In the genomic region with DNA sequence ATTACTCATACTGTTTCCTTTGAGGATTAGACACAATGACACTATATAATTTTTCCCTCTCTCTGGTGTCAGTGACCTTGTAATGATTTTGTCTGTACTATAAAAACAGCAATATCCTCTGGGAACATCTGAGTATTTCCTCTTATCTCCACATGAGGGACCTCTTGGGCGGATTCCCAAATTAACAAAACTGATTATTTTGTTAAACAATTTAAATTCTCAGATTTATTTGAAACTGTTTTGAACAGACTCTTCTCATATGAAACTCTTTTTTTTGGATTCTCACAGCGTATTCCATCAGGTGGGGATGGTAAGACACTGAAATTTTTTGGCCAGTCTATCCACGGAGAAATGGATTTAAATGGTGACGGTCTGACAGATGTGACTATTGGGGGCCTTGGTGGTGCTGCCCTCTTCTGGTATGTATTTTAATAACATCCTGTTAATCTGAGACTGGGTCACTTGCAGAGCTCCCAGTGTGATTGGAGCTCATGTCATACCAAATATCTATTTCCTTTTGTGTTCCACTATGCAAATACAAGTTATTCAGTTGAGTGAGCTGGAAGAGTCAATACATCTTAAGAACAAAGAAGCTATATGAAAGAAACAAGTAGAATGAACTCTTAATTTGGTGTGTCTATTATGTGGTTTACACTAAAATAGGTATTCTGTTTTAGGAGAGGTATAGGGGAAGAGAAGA, we compare ENCODE assay signal across 8 cellular contexts.
DNase-seq lines count a peak whose midpoint lies in the region; ATAC-seq, FAIRE-seq and TF ChIP-seq lines count a peak whose summit lies in the region.

No MANE protein-coding gene starts in this region.

- TF ChIP-seq CTCF in kidney (IDR thresholded peaks at IDR 0.05; ENCODE audit: borderline replicate concordance, extremely low read depth, insufficient read depth): peak; percentile 63

- H3K4me1 ChIP-seq in kidney (ENCODE audit: control insufficient read depth in 1 of 2, insufficient read depth in 1 of 2, low read depth in 1 of 2, low read length in 2 of 2): no peaks in the 10 kb centered on the region

- peak; percentile 89 for FAIRE-seq in kidney (lab: Jason Lieb, UNC)

- intact Hi-C loops in kidney (cut with DNase I): no loop called here

- H3K9ac ChIP-seq in kidney (ENCODE audit: low read length in 2 of 2): no peak overlapping the region

- peaks cover 0 to 5% of the 10 kb centered on the region in 2 donors for H3K36me3 ChIP-seq in kidney (ENCODE audit: control insufficient read depth in 1 of 2, insufficient read depth in 2 of 2, low read length in 2 of 2)

- ATAC-seq in GM18520 (IDR thresholded peaks at IDR 0.05; ENCODE audit: unreplicated experiment) (peak; percentile 91), HG03039 (IDR thresholded peaks at IDR 0.05; ENCODE audit: unreplicated experiment) (peak; percentile 99)

- H3K4me3 ChIP-seq in kidney (ENCODE audit: low read length in 2 of 2): peak overlapping the region; percentile 36 to 63

- H3K9me3 ChIP-seq in kidney (ENCODE audit: control insufficient read depth in 1 of 2, low read length in 2 of 2): no peaks in the 10 kb centered on the region

- H3K27ac ChIP-seq in kidney (ENCODE audit: low read depth in 2 of 2, low read length in 2 of 2): no peak overlapping the region

- DNase-seq in AG08396 (ENCODE audit: low spot score): peak; percentile 65
- DNase-seq in NCI-H2081 (lab: John Stamatoyannopoulos, UW): peak; percentile 63 to 67
- peak; percentile 9 for DNase-seq in UCSD-AML1 (lab: John Stamatoyannopoulos, UW; ENCODE audit: unreplicated experiment)
- DNase-seq in central memory CD4-positive, alpha-beta T cell: peak; percentile 58
- peak; percentile 37 for DNase-seq in kidney
- peak; percentile 28 to 57 for DNase-seq in stimulated activated CD4-positive, alpha-beta T cell treated with anti-CD3 and anti-CD28 coated beads, Interleukin-2, amount 100 ng/mL, for 24 hours

Comparison
In these comparisons a context has a peak if more than half of its experiments do, and no peak if none do; other contexts are left out.
1. DNase-seq: peak in every context shown above with its lines; median percentile 65 in AG08396; 65 in NCI-H2081; 58 in central memory CD4-positive, alpha-beta T cell; 42 in stimulated activated CD4-positive, alpha-beta T cell treated with anti-CD3 and anti-CD28 coated beads, Interleukin-2, amount 100 ng/mL, for 24 hours; 37 in kidney; 9 in UCSD-AML1.